In genomic region chr17:37322106-37322505, GRCh38 we compare ENCODE assay signal across 16 cellular contexts. TPM values are rescaled to one million over a fixed set of nuclear protein-coding genes. Genes with fewer than 3 reads are reported as not detected.
DNase-seq lines count a peak whose midpoint lies in the region; ATAC-seq and TF ChIP-seq lines count a peak whose summit lies in the region.
"Had no signal": no experiment of that assay in that cellular context is flagged by ENCODE, and none has a peak within 500 bp of the region (broad histone marks: within the 10 kb centered on the region; RNA-seq: fewer than 3 reads in every experiment).

No MANE protein-coding gene starts in this region.

- no peaks in the 10 kb centered on the region for H3K23me2 ChIP-seq in H9 (ENCODE audit: insufficient read length, low read depth, low read length, poor library complexity, severe bottlenecking)

- no peak for TF ChIP-seq CTCF in 22Rv1 (IDR thresholded peaks at IDR 0.05)
- no peak for TF ChIP-seq CTCF in H9 (conservative IDR thresholded peaks at IDR 0.05)
- TF ChIP-seq CTCF in VCaP (conservative IDR thresholded peaks at IDR 0.05), result no peak
- TF ChIP-seq CTCF in glutamatergic neuron (IDR thresholded peaks at IDR 0.05; ENCODE audit: partially characterized antibody, unreplicated experiment), result no peak
- TF ChIP-seq CTCF in neural progenitor cell (IDR thresholded peaks at IDR 0.05), result no peak

- no peak overlapping the region for H4K91ac ChIP-seq in H9 (ENCODE audit: insufficient read length, low read depth, low read length)

- H3K79me2 ChIP-seq in H9 (ENCODE audit: insufficient read depth, low read length) (no peaks in the 10 kb centered on the region; the same call in 1 of the 2 replicates), neural progenitor cell (ENCODE audit: low read depth) (peaks cover 77% of the 10 kb centered on the region)

- H2BK120ac ChIP-seq in H9 (ENCODE audit: low read depth, low read length, poor library complexity, severe bottlenecking), result no peak overlapping the region

- no peaks in the 10 kb centered on the region for H3K27me3 Mint-ChIP-seq in H9 (ENCODE audit: low read depth)
- H3K27me3 Mint-ChIP-seq in glutamatergic neuron (ENCODE audit: unreplicated experiment), result peaks cover 13% of the 10 kb centered on the region
- no peaks in the 10 kb centered on the region for H3K27me3 Mint-ChIP-seq in activated CD4-positive, alpha-beta memory T cell treated with anti-CD3 and anti-CD28 coated beads for 36 hours
- H3K27me3 Mint-ChIP-seq in neural progenitor cell (ENCODE audit: insufficient read depth, low read depth), result peaks cover 2% of the 10 kb centered on the region
- H3K27me3 Mint-ChIP-seq: CD4-positive, alpha-beta T cell had no signal

- H3K4ac ChIP-seq in H9 (ENCODE audit: low read depth, low read length), result no peak overlapping the region

- POLR2A ChIA-PET in activated CD4-positive, alpha-beta memory T cell treated with anti-CD3 and anti-CD28 coated beads for 36 hours (lab: Charles Lee), result no interaction called here

- no peak overlapping the region for H3K9ac ChIP-seq in H9 (ENCODE audit: extremely low read depth, insufficient read length, low read length)
- no peak overlapping the region for H3K9ac ChIP-seq in neural progenitor cell

- no peaks in the 10 kb centered on the region for H4K20me1 ChIP-seq in H9 (ENCODE audit: control insufficient read depth, insufficient read depth, insufficient read length)
- H4K20me1 ChIP-seq in neural progenitor cell (ENCODE audit: low read depth), result no peaks in the 10 kb centered on the region

- no peak overlapping the region for H3K23ac ChIP-seq in H9 (ENCODE audit: insufficient read length, low read depth, low read length)

- intact Hi-C loops in activated CD4-positive, alpha-beta memory T cell treated with anti-CD3 and anti-CD28 coated beads for 36 hours (cut with micrococcal nuclease), result no loop called here

- H2BK5ac ChIP-seq in H9 (ENCODE audit: insufficient read length, low read length), result peak overlapping the region; percentile 53

- no peak overlapping the region for H2BK15ac ChIP-seq in H9 (ENCODE audit: low read depth, low read length)

- CTCF ChIA-PET in activated CD4-positive, alpha-beta memory T cell treated with anti-CD3 and anti-CD28 coated beads for 36 hours (lab: Charles Lee), result no interaction called here

- H3K27ac Mint-ChIP-seq in H9, result peak overlapping the region; percentile 7 to 77 (median 77); a peak in 5 of 7 replicates
- peak overlapping the region; percentile 97 for H3K27ac Mint-ChIP-seq in glutamatergic neuron (ENCODE audit: unreplicated experiment)
- H3K27ac Mint-ChIP-seq in activated CD4-positive, alpha-beta memory T cell treated with anti-CD3 and anti-CD28 coated beads for 36 hours, result no peak overlapping the region
- no peak overlapping the region for H3K27ac Mint-ChIP-seq in neural progenitor cell
- H3K27ac Mint-ChIP-seq: CD4-positive, alpha-beta T cell; GM23338 had no signal

- no peak overlapping the region for H2BK20ac ChIP-seq in H9 (ENCODE audit: low read depth, low read length, poor library complexity, severe bottlenecking)

- no peak overlapping the region for H3K56ac ChIP-seq in H9 (ENCODE audit: insufficient read length, low read depth, low read length)

- peaks cover 2% of the 10 kb centered on the region for H3F3A ChIP-seq in neural progenitor cell (ENCODE audit: low read depth)

- H3K14ac ChIP-seq in H9 (ENCODE audit: insufficient read depth, low read length), result no peak overlapping the region

- H2BK12ac ChIP-seq in H9 (ENCODE audit: insufficient read length, low read depth, low read length), result no peak overlapping the region

- peaks cover 5% of the 10 kb centered on the region for H3K79me1 ChIP-seq in H9 (ENCODE audit: insufficient read depth, low read depth, low read length, poor library complexity, severe bottlenecking)

- H3T11ph ChIP-seq in H9 (ENCODE audit: low read length), result no peak overlapping the region

- no peak overlapping the region for H3K18ac ChIP-seq in H9 (ENCODE audit: insufficient read length, low read depth, low read length)

- DNase-seq in H9 (no peak), glutamatergic neuron (no peak), H7 (no peak), neural progenitor cell (ENCODE audit: low spot score) (no peak)
- no peak for DNase-seq in activated CD4-positive, alpha-beta memory T cell treated with anti-CD3 and anti-CD28 coated beads for 36 hours
- DNase-seq: ACHN; BE2C; Caco-2; CD4-positive, alpha-beta T cell had no signal

- H3K9me3 ChIP-seq in H9 (ENCODE audit: control insufficient read depth, low read depth, low read length), result no peaks in the 10 kb centered on the region
- H3K9me3 ChIP-seq in neural progenitor cell (ENCODE audit: low read depth), result no peaks in the 10 kb centered on the region
- H3K9me3 ChIP-seq: BE2C, Caco-2, HAP-1 had no signal

- no peak overlapping the region for H3K4me3 ChIP-seq in H7 (ENCODE audit: insufficient read depth, low read depth, low read length)
- no peak overlapping the region for H3K4me3 ChIP-seq in neural progenitor cell
- H3K4me3 ChIP-seq: GM23338, HAP-1 had no signal

- H2AK5ac ChIP-seq in H9 (ENCODE audit: insufficient read length, low read length), result no peak overlapping the region

- no peak overlapping the region for H3K4me2 ChIP-seq in H9 (ENCODE audit: insufficient read depth, insufficient read length, low read length)
- no peak overlapping the region for H3K4me2 ChIP-seq in neural progenitor cell
- H3K4me2 ChIP-seq: GM23338 had no signal

- peak overlapping the region; percentile 68 for H3K27ac ChIP-seq in 22Rv1
- H3K27ac ChIP-seq in H9 (ENCODE audit: insufficient read length, low read depth, low read length), result no peak overlapping the region
- peak overlapping the region; percentile 91 for H3K27ac ChIP-seq in VCaP
- H3K27ac ChIP-seq in neural progenitor cell, result no peak overlapping the region
- H3K27ac ChIP-seq: HL-60 had no signal

- H4K8ac ChIP-seq in H9 (replicated peaks; ENCODE audit: insufficient read length, low read depth, low read length), result no peak overlapping the region

- H3K4me1 Mint-ChIP-seq in H9 (peaks cover 0 to 2% of the 10 kb centered on the region in 2 experiments; a peak in 2 of 4 replicates), glutamatergic neuron (ENCODE audit: low read depth, unreplicated experiment) (peaks cover 15% of the 10 kb centered on the region), neural progenitor cell (peaks cover 6% of the 10 kb centered on the region)
- H3K4me1 Mint-ChIP-seq in activated CD4-positive, alpha-beta memory T cell treated with anti-CD3 and anti-CD28 coated beads for 36 hours (ENCODE audit: low read depth), result no peaks in the 10 kb centered on the region
- H3K4me1 Mint-ChIP-seq: GM23338 had no signal

- H3K4me3 Mint-ChIP-seq in H9 (no peak overlapping the region), glutamatergic neuron (ENCODE audit: unreplicated experiment) (peak overlapping the region; percentile 67), neural progenitor cell (no peak overlapping the region)
- H3K4me3 Mint-ChIP-seq in activated CD4-positive, alpha-beta memory T cell treated with anti-CD3 and anti-CD28 coated beads for 36 hours, result no peak overlapping the region
- H3K4me3 Mint-ChIP-seq: CD4-positive, alpha-beta T cell; GM23338 had no signal

- no peaks in the 10 kb centered on the region for H3K4me1 ChIP-seq in H9 (ENCODE audit: insufficient read depth, low read length)
- H3K4me1 ChIP-seq in neural progenitor cell, result no peaks in the 10 kb centered on the region
- H3K4me1 ChIP-seq: BE2C, Caco-2, HAP-1 had no signal

- H3K9me3 Mint-ChIP-seq in H9 (no peaks in the 10 kb centered on the region), glutamatergic neuron (ENCODE audit: unreplicated experiment) (peaks cover 13% of the 10 kb centered on the region), neural progenitor cell (no peaks in the 10 kb centered on the region)
- H3K9me3 Mint-ChIP-seq in activated CD4-positive, alpha-beta memory T cell treated with anti-CD3 and anti-CD28 coated beads for 36 hours, result no peaks in the 10 kb centered on the region
- H3K9me3 Mint-ChIP-seq: CD4-positive, alpha-beta T cell; GM23338 had no signal

- H2AFZ ChIP-seq in H9 (ENCODE audit: low read length) (no peak overlapping the region), neural progenitor cell (replicated peaks) (no peak overlapping the region)
- H2AFZ ChIP-seq: GM23338 had no signal

- H3K36me3 Mint-ChIP-seq in H9 (ENCODE audit: insufficient read depth in 1 of 3, low read depth in 3 of 3) (peaks cover 16 to 50% (median 27%) of the 10 kb centered on the region in 3 experiments), glutamatergic neuron (ENCODE audit: unreplicated experiment) (no peaks in the 10 kb centered on the region), neural progenitor cell (peaks cover 14% of the 10 kb centered on the region)
- H3K36me3 Mint-ChIP-seq in activated CD4-positive, alpha-beta memory T cell treated with anti-CD3 and anti-CD28 coated beads for 36 hours, result peaks cover 14% of the 10 kb centered on the region

- H3K36me3 ChIP-seq in H7 (replicated peaks; ENCODE audit: control insufficient read depth, insufficient read depth, low read length), result no peaks in the 10 kb centered on the region; the same call in none of the 2 replicates
- H3K36me3 ChIP-seq in neural progenitor cell, result no peaks in the 10 kb centered on the region

- H3K27me3 ChIP-seq in H9 (ENCODE audit: insufficient read depth, low read length), result no peaks in the 10 kb centered on the region
- H3K27me3 ChIP-seq in H7 (ENCODE audit: control insufficient read depth, insufficient read depth, low read length), result no peaks in the 10 kb centered on the region
- H3K27me3 ChIP-seq in neural progenitor cell, result no peaks in the 10 kb centered on the region
- H3K27me3 ChIP-seq: BE2C had no signal

- H4K5ac ChIP-seq in H9 (ENCODE audit: insufficient read length, low read depth, low read length), result no peak overlapping the region

- WGBS in H9 (ENCODE audit: extremely low coverage, insufficient read length, low lambda C conversion rate), result no CpG with 5 or more reads among the region's 1 CpG

- no peak for ATAC-seq in HG02981 (IDR thresholded peaks at IDR 0.05; ENCODE audit: unreplicated experiment)
- ATAC-seq: GM23338 had no signal

RNA-seq across cellular contexts. Expression of gene C17orf78, which starts 53.7 kb away (rescaled TPM):
- total RNA-seq in H9 (2021) (not detected in 2 replicates), glutamatergic neuron (ENCODE audit: unreplicated experiment) (not detected), neural progenitor cell (ENCODE audit: low replicate concordance) (not detected in 2 replicates)
- not detected for total RNA-seq in activated CD4-positive, alpha-beta memory T cell treated with anti-CD3 and anti-CD28 coated beads for 36 hours
- not detected in 2 replicates for total RNA-seq in H7 (2014; rRNA removed; shearing (Covaris generic))
- total RNA-seq: Caco-2; CD4-positive, alpha-beta T cell; GM23338; HT1080 had no signal

Comparison
In these comparisons a context has a peak if more than half of its experiments do, and no peak if none do; other contexts are left out.
1. H3K27ac ChIP-seq: peak in 22Rv1 (single experiment) and VCaP (single experiment); none in H9 (single experiment) and neural progenitor cell (single experiment).
2. H3K27ac Mint-ChIP-seq: peak in H9 (3 of 3) and glutamatergic neuron (single experiment); none in activated CD4-positive, alpha-beta memory T cell treated with anti-CD3 and anti-CD28 coated beads for 36 hours (single experiment) and neural progenitor cell (single experiment).